In genomic region chr7:106480616-106481031, GRCh38 we compare ENCODE assay signal across 1 cellular context.
TF ChIP-seq lines count a peak whose summit lies in the region.

No MANE protein-coding gene starts in this region.

TF ChIP-seq in SK-N-SH treated with all-trans-retinoic acid at 6 μM for 48 hours, 23 proteins besides CTCF, POLR2A, EP300 and RAD21 (continued from another document):
- TF ChIP-seq CSRNP3 (CRISPR knock-in tag; IDR thresholded peaks at IDR 0.05), result no peak
- no peak for TF ChIP-seq SNAI2 (CRISPR knock-in tag; IDR thresholded peaks at IDR 0.05)
